Comparison of ENCODE assay signal across 1 cellular context in genomic region chr1:207510444-207510843, GRCh38.
TF ChIP-seq lines count a peak whose summit lies in the region.

No MANE protein-coding gene starts in this region.

TF ChIP-seq in K562, 482 proteins besides CTCF, POLR2A, EP300 and RAD21:
- TF ChIP-seq MAFF (IDR thresholded peaks at IDR 0.05; ENCODE audit: low read length): peak; percentile 47; the same call in 1 of the 2 replicates
- no peak for TF ChIP-seq ZFP30 (CRISPR knock-in tag; IDR thresholded peaks at IDR 0.05; ENCODE audit: borderline replicate concordance)
- TF ChIP-seq MEIS2 (IDR thresholded peaks at IDR 0.05; ENCODE audit: partially characterized antibody): no peak
- TF ChIP-seq SRSF1 (IDR thresholded peaks at IDR 0.05; ENCODE audit: low read depth, low read length): no peak
- TF ChIP-seq ZNF316 (IDR thresholded peaks at IDR 0.05): peak; percentile 92
- TF ChIP-seq MAFK (IDR thresholded peaks at IDR 0.05; ENCODE audit: low read length): peak; percentile 38; the same call in 1 of the 2 replicates
- peak; percentile 85 for TF ChIP-seq C11orf30 (IDR thresholded peaks at IDR 0.05; ENCODE audit: low read depth)
- peak; percentile 67 for TF ChIP-seq MAFG (tag; conservative IDR thresholded peaks at IDR 0.05)
- no peak for TF ChIP-seq NCOA4 (IDR thresholded peaks at IDR 0.05; ENCODE audit: partially characterized antibody)
- no peak for TF ChIP-seq CEBPB (tag; IDR thresholded peaks at IDR 0.05)
- TF ChIP-seq ZNF512 (tag; IDR thresholded peaks at IDR 0.05): peak; percentile 75
- no peak for TF ChIP-seq KLF1 (tag; IDR thresholded peaks at IDR 0.05)
